In genomic region chr14:24260026-24260779, GRCh38 we compare ENCODE assay signal across 1 cellular context.
TF ChIP-seq lines count a peak whose summit lies in the region.

No MANE protein-coding gene starts in this region.

TF ChIP-seq in HepG2, 621 proteins besides CTCF, POLR2A, EP300 and RAD21 (continued from another document):
- peak; percentile 23; the same call in 1 of the 2 replicates for TF ChIP-seq ZNF574 (CRISPR knock-in tag; IDR thresholded peaks at IDR 0.05)
- TF ChIP-seq ZNF891 (CRISPR knock-in tag; IDR thresholded peaks at IDR 0.05): 0 out of 2 replicates have a peak, but pooled peaks have one; percentile 20
- peak; percentile 54; the same call in 1 of the 2 replicates for TF ChIP-seq ZNF160 (CRISPR knock-in tag; IDR thresholded peaks at IDR 0.05)
- 0 out of 2 replicates have a peak, but pooled peaks have one; percentile 32 for TF ChIP-seq ZNF704 (CRISPR knock-in tag; IDR thresholded peaks at IDR 0.05; ENCODE audit: borderline replicate concordance)
- TF ChIP-seq ZBTB38 (CRISPR knock-in tag; IDR thresholded peaks at IDR 0.05): peak; percentile 80
- TF ChIP-seq RXRA (CRISPR knock-in tag; IDR thresholded peaks at IDR 0.05): peak; percentile 12; the same call in 1 of the 2 replicates
- no peak for TF ChIP-seq ATAD3A (CRISPR knock-in tag; IDR thresholded peaks at IDR 0.05)
- TF ChIP-seq MAZ (IDR thresholded peaks at IDR 0.05; ENCODE audit: borderline replicate concordance, low read depth, low read length): no peak
- no peak for TF ChIP-seq MAZ (CRISPR knock-in tag; IDR thresholded peaks at IDR 0.05; ENCODE audit: low read depth)
- TF ChIP-seq ZNF605 (CRISPR knock-in tag; IDR thresholded peaks at IDR 0.05): peak; percentile 42; the same call in 1 of the 2 replicates
- peak; percentile 87 for TF ChIP-seq NR2C2 (CRISPR knock-in tag; IDR thresholded peaks at IDR 0.05; ENCODE audit: borderline replicate concordance)
- TF ChIP-seq NONO (IDR thresholded peaks at IDR 0.05): no peak
- peak; percentile 28; the same call in 1 of the 2 replicates for TF ChIP-seq NONO (CRISPR knock-in tag; conservative IDR thresholded peaks at IDR 0.05)
- peak; percentile 42; the same call in 1 of the 2 replicates for TF ChIP-seq NR0B2 (CRISPR knock-in tag; IDR thresholded peaks at IDR 0.05)
- no peak for TF ChIP-seq DZIP1 (CRISPR knock-in tag; IDR thresholded peaks at IDR 0.05)
- TF ChIP-seq ARNTL (CRISPR knock-in tag; IDR thresholded peaks at IDR 0.05): no peak
- TF ChIP-seq MXD1 (CRISPR knock-in tag; IDR thresholded peaks at IDR 0.05): 0 out of 2 replicates have a peak, but pooled peaks have one; percentile 38
- TF ChIP-seq HIVEP1 (CRISPR knock-in tag; IDR thresholded peaks at IDR 0.05): 0 out of 2 replicates have a peak, but pooled peaks have one; percentile 46
- TF ChIP-seq ZNF333 (CRISPR knock-in tag; IDR thresholded peaks at IDR 0.05; ENCODE audit: borderline replicate concordance): 0 out of 2 replicates have a peak, but pooled peaks have one; percentile 65
- 0 out of 2 replicates have a peak, but pooled peaks have one; percentile 32 for TF ChIP-seq ZNF691 (CRISPR knock-in tag; IDR thresholded peaks at IDR 0.05; ENCODE audit: borderline replicate concordance, low read depth)
- peak; percentile 83 for TF ChIP-seq ZNF629 (CRISPR knock-in tag; conservative IDR thresholded peaks at IDR 0.05)
- TF ChIP-seq RORA (CRISPR knock-in tag; IDR thresholded peaks at IDR 0.05): no peak
- TF ChIP-seq MTA1 (CRISPR knock-in tag; IDR thresholded peaks at IDR 0.05; ENCODE audit: borderline replicate concordance): peak; percentile 71
- TF ChIP-seq BHLHE40 (IDR thresholded peaks at IDR 0.05; ENCODE audit: low read length): peak; percentile 45; the same call in 1 of the 2 replicates
- 0 out of 2 replicates have a peak, but pooled peaks have one; percentile 46 for TF ChIP-seq ZNF776 (CRISPR knock-in tag; IDR thresholded peaks at IDR 0.05)
- peak; percentile 58; the same call in 1 of the 2 replicates for TF ChIP-seq ZNF280B (CRISPR knock-in tag; IDR thresholded peaks at IDR 0.05; ENCODE audit: borderline replicate concordance)
- TF ChIP-seq ZNF768 (CRISPR knock-in tag; IDR thresholded peaks at IDR 0.05): 0 out of 2 replicates have a peak, but pooled peaks have one; percentile 19
- TF ChIP-seq HNF4G (IDR thresholded peaks at IDR 0.05; ENCODE audit: borderline replicate concordance, low read depth, low read length): peak; percentile 61
- TF ChIP-seq HNF4G (CRISPR knock-in tag; IDR thresholded peaks at IDR 0.05; ENCODE audit: borderline replicate concordance, low read depth): 0 out of 2 replicates have a peak, but pooled peaks have one; percentile 4
- no peak; the same call in 1 of the 2 replicates for TF ChIP-seq NR2F6 (IDR thresholded peaks at IDR 0.05)
- TF ChIP-seq NR2F6 (CRISPR knock-in tag; IDR thresholded peaks at IDR 0.05): peak; percentile 56; the same call in 1 of the 2 replicates
- 0 out of 2 replicates have a peak, but pooled peaks have one; percentile 71 for TF ChIP-seq HNRNPL (IDR thresholded peaks at IDR 0.05; ENCODE audit: low read depth, low read length)
- TF ChIP-seq HIC2 (CRISPR knock-in tag; IDR thresholded peaks at IDR 0.05; ENCODE audit: low read depth): peak; percentile 93; the same call in 1 of the 2 replicates
- no peak for TF ChIP-seq MXD3 (CRISPR knock-in tag; IDR thresholded peaks at IDR 0.05)
- no peak for TF ChIP-seq TBX3 (IDR thresholded peaks at IDR 0.05; ENCODE audit: borderline replicate concordance)
- no peak for TF ChIP-seq ARID3A (IDR thresholded peaks at IDR 0.05; ENCODE audit: low read depth, low read length)
- 0 out of 2 replicates have a peak, but pooled peaks have one; percentile 46 for TF ChIP-seq HOXD1 (CRISPR knock-in tag; IDR thresholded peaks at IDR 0.05)
- TF ChIP-seq HNF4A (CRISPR knock-in tag; IDR thresholded peaks at IDR 0.05): peak; percentile 73
- TF ChIP-seq ZNF382 (CRISPR knock-in tag; IDR thresholded peaks at IDR 0.05; ENCODE audit: borderline replicate concordance): no peak
- TF ChIP-seq ETS1 (CRISPR knock-in tag; IDR thresholded peaks at IDR 0.05): no peak
- 0 out of 2 replicates have a peak, but pooled peaks have one; percentile 17 for TF ChIP-seq HOMEZ (CRISPR knock-in tag; IDR thresholded peaks at IDR 0.05; ENCODE audit: low read depth)
- TF ChIP-seq NRL (CRISPR knock-in tag; IDR thresholded peaks at IDR 0.05; ENCODE audit: borderline replicate concordance): peak; percentile 66
- TF ChIP-seq DNMT1 (CRISPR knock-in tag; IDR thresholded peaks at IDR 0.05): 0 out of 2 replicates have a peak, but pooled peaks have one; percentile 46
- TF ChIP-seq AHR (CRISPR knock-in tag; IDR thresholded peaks at IDR 0.05): 0 out of 2 replicates have a peak, but pooled peaks have one; percentile 30
- TF ChIP-seq HOXA3 (CRISPR knock-in tag; IDR thresholded peaks at IDR 0.05): peak; percentile 43; the same call in 1 of the 2 replicates
- TF ChIP-seq WIZ (CRISPR knock-in tag; IDR thresholded peaks at IDR 0.05): 0 out of 2 replicates have a peak, but pooled peaks have one; percentile 43
